In genomic region chr1:27858072-27858948, GRCh38 we compare ENCODE assay signal across 1 cellular context.
TF ChIP-seq lines count a peak whose summit lies in the region.

No MANE protein-coding gene starts in this region.

TF ChIP-seq in GM23338, 12 proteins besides CTCF, POLR2A, EP300 and RAD21:
- TF ChIP-seq, protein P1, sequence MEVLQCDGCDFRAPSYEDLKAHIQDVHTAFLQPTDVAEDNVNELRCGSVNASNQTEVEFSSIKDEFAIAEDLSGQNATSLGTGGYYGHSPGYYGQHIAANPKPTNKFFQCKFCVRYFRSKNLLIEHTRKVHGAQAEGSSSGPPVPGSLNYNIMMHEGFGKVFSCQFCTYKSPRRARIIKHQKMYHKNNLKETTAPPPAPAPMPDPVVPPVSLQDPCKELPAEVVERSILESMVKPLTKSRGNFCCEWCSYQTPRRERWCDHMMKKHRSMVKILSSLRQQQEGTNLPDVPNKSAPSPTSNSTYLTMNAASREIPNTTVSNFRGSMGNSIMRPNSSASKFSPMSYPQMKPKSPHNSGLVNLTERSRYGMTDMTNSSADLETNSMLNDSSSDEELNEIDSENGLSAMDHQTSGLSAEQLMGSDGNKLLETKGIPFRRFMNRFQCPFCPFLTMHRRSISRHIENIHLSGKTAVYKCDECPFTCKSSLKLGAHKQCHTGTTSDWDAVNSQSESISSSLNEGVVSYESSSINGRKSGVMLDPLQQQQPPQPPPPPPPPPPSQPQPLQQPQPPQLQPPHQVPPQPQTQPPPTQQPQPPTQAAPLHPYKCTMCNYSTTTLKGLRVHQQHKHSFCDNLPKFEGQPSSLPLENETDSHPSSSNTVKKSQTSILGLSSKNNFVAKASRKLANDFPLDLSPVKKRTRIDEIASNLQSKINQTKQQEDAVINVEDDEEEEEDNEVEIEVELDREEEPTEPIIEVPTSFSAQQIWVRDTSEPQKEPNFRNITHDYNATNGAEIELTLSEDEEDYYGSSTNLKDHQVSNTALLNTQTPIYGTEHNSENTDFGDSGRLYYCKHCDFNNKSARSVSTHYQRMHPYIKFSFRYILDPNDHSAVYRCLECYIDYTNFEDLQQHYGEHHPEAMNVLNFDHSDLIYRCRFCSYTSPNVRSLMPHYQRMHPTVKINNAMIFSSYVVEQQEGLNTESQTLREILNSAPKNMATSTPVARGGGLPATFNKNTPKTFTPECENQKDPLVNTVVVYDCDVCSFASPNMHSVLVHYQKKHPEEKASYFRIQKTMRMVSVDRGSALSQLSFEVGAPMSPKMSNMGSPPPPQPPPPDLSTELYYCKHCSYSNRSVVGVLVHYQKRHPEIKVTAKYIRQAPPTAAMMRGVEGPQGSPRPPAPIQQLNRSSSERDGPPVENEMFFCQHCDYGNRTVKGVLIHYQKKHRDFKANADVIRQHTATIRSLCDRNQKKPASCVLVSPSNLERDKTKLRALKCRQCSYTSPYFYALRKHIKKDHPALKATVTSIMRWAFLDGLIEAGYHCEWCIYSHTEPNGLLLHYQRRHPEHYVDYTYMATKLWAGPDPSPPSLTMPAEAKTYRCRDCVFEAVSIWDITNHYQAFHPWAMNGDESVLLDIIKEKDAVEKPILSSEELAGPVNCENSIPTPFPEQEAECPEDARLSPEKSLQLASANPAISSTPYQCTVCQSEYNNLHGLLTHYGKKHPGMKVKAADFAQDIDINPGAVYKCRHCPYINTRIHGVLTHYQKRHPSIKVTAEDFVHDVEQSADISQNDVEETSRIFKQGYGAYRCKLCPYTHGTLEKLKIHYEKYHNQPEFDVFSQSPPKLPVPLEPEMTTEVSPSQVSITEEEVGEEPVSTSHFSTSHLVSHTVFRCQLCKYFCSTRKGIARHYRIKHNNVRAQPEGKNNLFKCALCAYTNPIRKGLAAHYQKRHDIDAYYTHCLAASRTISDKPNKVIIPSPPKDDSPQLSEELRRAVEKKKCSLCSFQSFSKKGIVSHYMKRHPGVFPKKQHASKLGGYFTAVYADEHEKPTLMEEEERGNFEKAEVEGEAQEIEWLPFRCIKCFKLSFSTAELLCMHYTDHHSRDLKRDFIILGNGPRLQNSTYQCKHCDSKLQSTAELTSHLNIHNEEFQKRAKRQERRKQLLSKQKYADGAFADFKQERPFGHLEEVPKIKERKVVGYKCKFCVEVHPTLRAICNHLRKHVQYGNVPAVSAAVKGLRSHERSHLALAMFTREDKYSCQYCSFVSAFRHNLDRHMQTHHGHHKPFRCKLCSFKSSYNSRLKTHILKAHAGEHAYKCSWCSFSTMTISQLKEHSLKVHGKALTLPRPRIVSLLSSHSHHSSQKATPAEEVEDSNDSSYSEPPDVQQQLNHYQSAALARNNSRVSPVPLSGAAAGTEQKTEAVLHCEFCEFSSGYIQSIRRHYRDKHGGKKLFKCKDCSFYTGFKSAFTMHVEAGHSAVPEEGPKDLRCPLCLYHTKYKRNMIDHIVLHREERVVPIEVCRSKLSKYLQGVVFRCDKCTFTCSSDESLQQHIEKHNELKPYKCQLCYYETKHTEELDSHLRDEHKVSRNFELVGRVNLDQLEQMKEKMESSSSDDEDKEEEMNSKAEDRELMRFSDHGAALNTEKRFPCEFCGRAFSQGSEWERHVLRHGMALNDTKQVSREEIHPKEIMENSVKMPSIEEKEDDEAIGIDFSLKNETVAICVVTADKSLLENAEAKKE (CRISPR knock-in tag; IDR thresholded peaks at IDR 0.05): no peak
- TF ChIP-seq, protein P2, sequence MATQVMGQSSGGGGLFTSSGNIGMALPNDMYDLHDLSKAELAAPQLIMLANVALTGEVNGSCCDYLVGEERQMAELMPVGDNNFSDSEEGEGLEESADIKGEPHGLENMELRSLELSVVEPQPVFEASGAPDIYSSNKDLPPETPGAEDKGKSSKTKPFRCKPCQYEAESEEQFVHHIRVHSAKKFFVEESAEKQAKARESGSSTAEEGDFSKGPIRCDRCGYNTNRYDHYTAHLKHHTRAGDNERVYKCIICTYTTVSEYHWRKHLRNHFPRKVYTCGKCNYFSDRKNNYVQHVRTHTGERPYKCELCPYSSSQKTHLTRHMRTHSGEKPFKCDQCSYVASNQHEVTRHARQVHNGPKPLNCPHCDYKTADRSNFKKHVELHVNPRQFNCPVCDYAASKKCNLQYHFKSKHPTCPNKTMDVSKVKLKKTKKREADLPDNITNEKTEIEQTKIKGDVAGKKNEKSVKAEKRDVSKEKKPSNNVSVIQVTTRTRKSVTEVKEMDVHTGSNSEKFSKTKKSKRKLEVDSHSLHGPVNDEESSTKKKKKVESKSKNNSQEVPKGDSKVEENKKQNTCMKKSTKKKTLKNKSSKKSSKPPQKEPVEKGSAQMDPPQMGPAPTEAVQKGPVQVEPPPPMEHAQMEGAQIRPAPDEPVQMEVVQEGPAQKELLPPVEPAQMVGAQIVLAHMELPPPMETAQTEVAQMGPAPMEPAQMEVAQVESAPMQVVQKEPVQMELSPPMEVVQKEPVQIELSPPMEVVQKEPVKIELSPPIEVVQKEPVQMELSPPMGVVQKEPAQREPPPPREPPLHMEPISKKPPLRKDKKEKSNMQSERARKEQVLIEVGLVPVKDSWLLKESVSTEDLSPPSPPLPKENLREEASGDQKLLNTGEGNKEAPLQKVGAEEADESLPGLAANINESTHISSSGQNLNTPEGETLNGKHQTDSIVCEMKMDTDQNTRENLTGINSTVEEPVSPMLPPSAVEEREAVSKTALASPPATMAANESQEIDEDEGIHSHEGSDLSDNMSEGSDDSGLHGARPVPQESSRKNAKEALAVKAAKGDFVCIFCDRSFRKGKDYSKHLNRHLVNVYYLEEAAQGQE (IDR thresholded peaks at IDR 0.05; ENCODE audit: unreplicated experiment): no peak
- TF ChIP-seq POLR2AphosphoS5 (IDR thresholded peaks at IDR 0.05; ENCODE audit: low read depth) (no peak), ZNF331 (CRISPR knock-in tag; IDR thresholded peaks at IDR 0.05; ENCODE audit: low read depth) (no peak), CREB1 (CRISPR knock-in tag; IDR thresholded peaks at IDR 0.05; ENCODE audit: low read depth) (no peak)
